18 cellular contexts compared by ENCODE assay signal in the genomic region with DNA sequence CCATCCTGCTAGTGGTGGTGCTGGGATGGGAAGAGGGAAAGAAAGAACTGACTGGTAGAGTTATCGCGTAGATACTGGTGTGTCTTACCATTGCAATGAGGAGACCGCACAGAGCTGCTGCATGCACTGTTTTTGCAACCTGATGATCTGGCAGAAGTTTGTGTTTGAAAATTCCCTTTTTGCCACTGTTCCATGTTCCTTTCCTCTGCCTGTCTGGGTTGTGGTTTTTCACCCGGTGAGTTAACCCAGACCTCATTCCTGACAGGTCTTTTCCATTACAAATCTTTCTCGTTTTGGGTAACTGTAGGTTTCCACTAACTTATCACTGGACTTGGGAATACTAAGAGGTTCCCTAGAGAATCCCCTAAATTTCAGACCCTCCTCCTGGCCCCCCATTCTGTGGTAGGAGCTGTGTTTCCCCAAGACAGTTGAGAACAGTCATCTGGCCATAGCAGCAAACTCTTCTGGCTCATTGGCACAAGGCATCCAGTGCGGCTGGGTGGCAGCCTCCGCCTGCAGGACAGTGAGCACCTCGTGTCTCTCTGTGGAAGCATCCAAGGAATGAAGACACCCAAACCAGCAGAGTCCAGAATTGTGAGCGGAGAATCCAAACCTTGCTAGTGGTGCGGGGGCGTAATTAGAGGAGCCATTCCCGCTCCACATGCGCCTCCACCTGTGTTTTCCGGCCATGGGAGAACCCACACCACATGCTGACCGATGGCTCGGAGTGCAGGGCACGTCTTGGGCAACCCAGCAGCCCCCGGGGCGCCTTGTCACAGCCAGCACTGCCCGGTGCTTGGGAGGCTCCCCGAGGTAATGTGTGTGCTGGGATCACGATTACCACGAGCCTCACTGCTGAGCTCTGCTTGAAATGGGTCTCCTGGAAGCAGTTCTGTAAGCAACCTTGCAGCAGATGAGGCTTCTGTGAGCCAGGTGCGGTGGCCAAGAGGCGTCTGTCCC.
"Had no signal": no experiment of that assay in that cellular context is flagged by ENCODE, and none has a peak within 500 bp of the region (broad histone marks: within the 10 kb centered on the region; RNA-seq: fewer than 3 reads in every experiment).

No MANE protein-coding gene starts in this region.

- ATAC-seq: activated CD4-positive, CD25-positive, alpha-beta regulatory T cell treated with anti-CD3 and anti-CD28 coated beads, Interleukin-2, amount 50 U/mL, for 24 hours had no signal

- H3K36me3 ChIP-seq: brain microvascular endothelial cell, right lobe of liver had no signal

- H3K4me1 Mint-ChIP-seq: nephron had no signal

- H3K4me1 ChIP-seq: testis had no signal

- H3K4me3 Mint-ChIP-seq: nephron had no signal

- H3K27ac ChIP-seq: brain microvascular endothelial cell, right lobe of liver, stomach, testis had no signal

- H3K9ac ChIP-seq: SK-N-SH had no signal

- H3K27ac Mint-ChIP-seq: activated T-helper 2 cell treated with anti-CD3 and anti-CD28 coated beads, Interferon-gamma antibody, Interleukin-2, Interleukin-4, amounts not matched to agents 10 μg/mL and 5 μg/mL and 100 μg/mL, durations not matched to agents 14 hours and 24 hours and 36 hours; nephron had no signal

- H3K9me3 ChIP-seq: right lobe of liver, SK-N-SH, stomach, testis had no signal

- H3K9me3 Mint-ChIP-seq: activated T-helper 2 cell treated with anti-CD3 and anti-CD28 coated beads, Interferon-gamma antibody, Interleukin-2, Interleukin-4, amounts not matched to agents 10 μg/mL and 5 μg/mL and 100 μg/mL, durations not matched to agents 14 hours and 24 hours and 36 hours had no signal

- H3K4me3 ChIP-seq: right lobe of liver, smooth muscle cell, stomach, testis had no signal

- H3K4me2 ChIP-seq: SK-N-SH, smooth muscle cell had no signal

- DNase-seq: activated naive CD4-positive, alpha-beta T cell treated with anti-CD3 and anti-CD28 coated beads, Interleukin-2, amount 50 U/mL, for 16 hours; amniotic stem cell; brain microvascular endothelial cell; cerebellar nuclear complex; dermis blood vessel endothelial cell; hippocampal formation; mesendoderm; SK-N-SH; stimulated activated CD4-positive, alpha-beta T cell treated with anti-CD3 and anti-CD28 coated beads, Interleukin-4, amount 100 ng/mL, for 4 hours; stomach; T-helper 1 cell; T1000 had no signal

- H3K27me3 ChIP-seq: brain microvascular endothelial cell, right lobe of liver, stomach, testis had no signal
